In the genomic region with DNA sequence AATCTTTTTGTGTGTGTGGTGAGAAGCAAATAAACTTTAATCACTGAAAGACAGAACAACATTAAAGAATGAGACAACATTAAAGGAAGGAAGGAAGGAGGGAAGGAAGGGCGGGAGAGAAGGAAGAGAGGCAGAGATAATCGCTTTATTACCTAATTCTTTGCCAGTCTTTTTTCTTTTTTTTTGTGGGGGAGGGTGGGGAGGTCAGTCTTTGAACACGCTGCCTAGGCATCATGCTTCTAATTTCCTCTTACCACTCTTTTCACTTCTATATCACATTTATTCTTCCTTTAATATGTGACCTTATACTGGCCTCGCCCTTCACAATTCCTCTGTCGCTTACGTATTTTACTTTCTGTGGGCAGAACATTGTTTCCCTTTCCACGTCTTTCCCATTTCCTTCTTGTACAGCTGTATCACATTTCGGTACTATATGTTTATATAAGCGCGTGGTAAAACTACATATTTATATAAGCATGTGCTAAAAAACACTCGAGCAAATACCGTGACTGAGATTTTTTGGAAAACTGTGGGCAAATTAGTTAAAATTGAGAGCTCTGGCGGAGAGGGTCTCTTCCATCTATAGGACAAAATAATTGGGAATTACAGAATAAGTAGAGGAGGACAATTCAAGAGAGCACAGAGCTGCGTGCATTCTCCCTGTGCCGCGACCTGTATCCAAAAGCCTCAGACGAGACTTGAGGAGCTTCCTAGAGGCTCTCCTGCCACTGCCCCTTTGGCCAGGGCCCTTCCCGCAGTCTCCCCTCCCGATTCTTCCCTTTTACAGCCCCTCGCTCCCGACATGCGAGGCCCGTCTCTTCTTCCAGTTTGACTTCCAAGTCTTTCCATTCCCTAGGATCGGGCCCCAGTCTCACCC, we compare ENCODE assay signal across 8 cellular contexts.
DNase-seq lines count a peak whose midpoint lies in the region; ATAC-seq and TF ChIP-seq lines count a peak whose summit lies in the region.

No MANE protein-coding gene starts in this region.

- H2AFZ ChIP-seq in neuron (ENCODE audit: low read depth, low read length), result peak overlapping the region; percentile 90

- H3K27me3 ChIP-seq in neuron (ENCODE audit: insufficient read depth, low read length), result peaks cover 11% of the 10 kb centered on the region

- no peak for ATAC-seq in HG03442 (IDR thresholded peaks at IDR 0.05; ENCODE audit: unreplicated experiment)

- H3K4me1 ChIP-seq in neuron (ENCODE audit: insufficient read depth, low read length), result peaks cover 26% of the 10 kb centered on the region

- DNase-seq in NCI-H146 (lab: John Stamatoyannopoulos, UW) (peak; percentile 0), NCI-H146 treated with DMSO at 0.1 percent for 48 hours (lab: John Stamatoyannopoulos, UW; ENCODE audit: unreplicated experiment) (no peak), SHP77 treated with DMSO at 0.1 percent for 48 hours (lab: John Stamatoyannopoulos, UW) (peak; percentile 39), fibroblast of pulmonary artery (ENCODE audit: low read depth) (no peak), UCSD-AML1 (lab: John Stamatoyannopoulos, UW; ENCODE audit: unreplicated experiment) (no peak)
- DNase-seq in stimulated activated CD4-positive, alpha-beta T cell treated with anti-CD3 and anti-CD28 coated beads, Interleukin-12 subunit alpha, Interleukin-12 subunit beta, amount 100 ng/mL, for 4 hours, result no peak

- H3K36me3 ChIP-seq in neuron (ENCODE audit: insufficient read depth, low read length), result no peaks in the 10 kb centered on the region

- H3K9me3 ChIP-seq in neuron (ENCODE audit: low read length), result no peaks in the 10 kb centered on the region

- peak overlapping the region; percentile 53 for H3K4me3 ChIP-seq in fibroblast of pulmonary artery (replicated peaks; ENCODE audit: low read depth, low read length)
- peak overlapping the region; percentile 69 for H3K4me3 ChIP-seq in neuron (ENCODE audit: low read length)

- TF ChIP-seq CTCF in fibroblast of pulmonary artery (IDR thresholded peaks at IDR 0.05; ENCODE audit: low read length, missing control alignments), result no peak

Comparison
In these comparisons a context has a peak if more than half of its experiments do, and no peak if none do; other contexts are left out.
1. DNase-seq: peak in NCI-H146 (single experiment) and SHP77 treated with DMSO at 0.1 percent for 48 hours (single experiment); none in NCI-H146 treated with DMSO at 0.1 percent for 48 hours (single experiment), fibroblast of pulmonary artery (single experiment), stimulated activated CD4-positive, alpha-beta T cell treated with anti-CD3 and anti-CD28 coated beads, Interleukin-12 subunit alpha, Interleukin-12 subunit beta, amount 100 ng/mL, for 4 hours (single experiment) and UCSD-AML1 (single experiment).